16 cellular contexts compared by ENCODE assay signal in the genomic region with DNA sequence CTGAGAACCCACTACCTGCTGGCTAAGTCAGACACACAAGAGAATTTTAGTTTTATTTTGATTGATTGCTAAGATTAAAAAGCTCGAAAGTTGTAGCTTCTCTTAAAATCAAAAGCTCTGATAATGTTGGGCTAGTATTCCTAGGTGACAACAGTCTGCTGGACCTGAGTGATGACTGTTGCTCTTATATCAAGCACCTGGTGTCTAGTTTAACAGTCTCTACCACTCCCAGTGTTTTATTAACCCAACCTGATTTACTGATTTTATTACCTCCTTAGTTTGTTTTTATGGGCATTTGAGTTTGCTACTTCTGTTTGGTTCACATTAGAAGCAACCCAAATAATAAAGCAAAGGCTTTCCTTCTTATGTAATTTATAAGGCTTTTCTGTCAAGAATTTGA. TPM values are rescaled to one million over a fixed set of nuclear protein-coding genes. Genes with fewer than 3 reads are reported as not detected.
DNase-seq lines count a peak whose midpoint lies in the region; ATAC-seq, FAIRE-seq and TF ChIP-seq lines count a peak whose summit lies in the region.
"Had no signal": no experiment of that assay in that cellular context is flagged by ENCODE, and none has a peak within 500 bp of the region (broad histone marks: within the 10 kb centered on the region; RNA-seq: fewer than 3 reads in every experiment).

No MANE protein-coding gene starts in this region.

- H3K4me1 ChIP-seq in PC-3 (ENCODE audit: insufficient read depth, low read length) (peaks cover 9% of the 10 kb centered on the region), kidney (ENCODE audit: control insufficient read depth in 1 of 2, insufficient read depth in 1 of 2, low read depth in 1 of 2, low read length in 2 of 2) (no peaks in the 10 kb centered on the region)
- H3K4me1 ChIP-seq: A549, BLaER1, HAP-1 had no signal

- POLR2A ChIA-PET in PC-3 (lab: Charles Lee; ENCODE audit: unreplicated experiment) = no interaction called here

- TF ChIP-seq CTCF in PC-3 (conservative IDR thresholded peaks at IDR 0.05; ENCODE audit: low read depth, low read length) (no peak), kidney (IDR thresholded peaks at IDR 0.05; ENCODE audit: borderline replicate concordance, extremely low read depth, insufficient read depth) (no peak)

- no peaks in the 10 kb centered on the region for H3K9me3 ChIP-seq in PC-3 (ENCODE audit: low read length)
- no peaks in the 10 kb centered on the region for H3K9me3 ChIP-seq in kidney (ENCODE audit: control insufficient read depth in 1 of 2, low read length in 2 of 2)
- H3K9me3 ChIP-seq: A549, BLaER1, HAP-1 had no signal

- no peaks in the 10 kb centered on the region for H3K79me2 ChIP-seq in PC-3 (ENCODE audit: low read length)

- H3K9ac ChIP-seq in PC-3 (ENCODE audit: low read length) (no peak overlapping the region), kidney (ENCODE audit: low read length in 2 of 2) (no peak overlapping the region)
- H3K9ac ChIP-seq: BLaER1 had no signal

- no peak overlapping the region for H2AFZ ChIP-seq in PC-3 (ENCODE audit: low read length)

- CTCF ChIA-PET in PC-3 (lab: Charles Lee) = no interaction called here

- no peak overlapping the region for H3K4me3 ChIP-seq in PC-3 (ENCODE audit: low read length)
- H3K4me3 ChIP-seq in kidney (ENCODE audit: low read length in 2 of 2) = no peak overlapping the region
- H3K4me3 ChIP-seq: A549, BLaER1, HAP-1 had no signal

- H3K27ac ChIP-seq in PC-3 (ENCODE audit: low read length) (no peak overlapping the region), kidney (ENCODE audit: low read depth in 2 of 2, low read length in 2 of 2) (no peak overlapping the region)
- H3K27ac ChIP-seq: 22Rv1, A549, BLaER1 had no signal

- H4K20me1 ChIP-seq in PC-3 (ENCODE audit: low read length) = no peaks in the 10 kb centered on the region
- H4K20me1 ChIP-seq: BLaER1 had no signal

- no peaks in the 10 kb centered on the region for H3K9me2 ChIP-seq in PC-3 (replicated peaks; ENCODE audit: low read length)

- H3K4me2 ChIP-seq in PC-3 (ENCODE audit: low read length) = no peak overlapping the region
- H3K4me2 ChIP-seq: A549, BLaER1 had no signal

- no peaks in the 10 kb centered on the region for H3K27me3 ChIP-seq in PC-3 (ENCODE audit: low read length)
- H3K27me3 ChIP-seq: BLaER1 had no signal

- FAIRE-seq in kidney (lab: Jason Lieb, UNC) = no peak
- FAIRE-seq: GM12892, GM18507 had no signal

- BruUV-seq in PC-3 (replicated peaks; lab: Mats Ljungman, UMichigan) = no TSS peak

- H3K36me3 ChIP-seq in PC-3 (ENCODE audit: low read depth, low read length) (peaks cover 30% of the 10 kb centered on the region), kidney (ENCODE audit: control insufficient read depth in 1 of 2, insufficient read depth in 2 of 2, low read length in 2 of 2) (peaks cover 2 to 9% of the 10 kb centered on the region in 2 donors)
- H3K36me3 ChIP-seq: HAP-1 had no signal

- peak; percentile 10 for DNase-seq in DMS153 (lab: John Stamatoyannopoulos, UW)
- DNase-seq in DMS153 treated with DMSO at 0.1 percent for 48 hours (lab: John Stamatoyannopoulos, UW; ENCODE audit: unreplicated experiment) = no peak
- DNase-seq in PC-3 = peak; percentile 16
- peak; percentile 45 for DNase-seq in left kidney (ENCODE audit: low read depth, low spot score)
- no peak for DNase-seq in kidney
- DNase-seq in D341Med (ENCODE audit: low spot score) = no peak
- no peak for DNase-seq in DMS 273 treated with DMSO at 0.1 percent for 48 hours (lab: John Stamatoyannopoulos, UW)
- DNase-seq: CD4-positive, alpha-beta memory T cell; DMS79; GDM1 had no signal

- no peaks in the 10 kb centered on the region for H3F3A ChIP-seq in PC-3 (ENCODE audit: low read length, unreplicated experiment)

- peak; percentile 61 for ATAC-seq in PC-3
- ATAC-seq: A549 had no signal

- intact Hi-C loops in PC-3 (cut with micrococcal nuclease) = no loop called here
- intact Hi-C loops in kidney (cut with DNase I) = no loop called here

RNA-seq across cellular contexts. Expression of a gene that starts 41.8 kb away (rescaled TPM):
- total RNA-seq in PC-3 (2014; rRNA removed) (69.6 and 85.9 TPM in 2 replicates), kidney (91.5 TPM)
- polyA plus RNA-seq in kidney (ENCODE audit: insufficient read depth, low read depth, low replicate concordance) = 200 TPM

RNA-seq across cellular contexts. Expression of a gene that starts 42.3 kb away (rescaled TPM):
- total RNA-seq in PC-3 (2014; rRNA removed) (345 and 415 TPM in 2 replicates), kidney (78.2 TPM)
- polyA plus RNA-seq in kidney (ENCODE audit: insufficient read depth, low read depth, low replicate concordance) = 52.8 TPM

Comparison
In these comparisons a context has a peak if more than half of its experiments do, and no peak if none do; other contexts are left out.
1. DNase-seq: peak in DMS153 (single experiment), PC-3 (single experiment) and left kidney (single experiment); none in DMS153 treated with DMSO at 0.1 percent for 48 hours (single experiment), kidney (single experiment), D341Med (single experiment) and DMS 273 treated with DMSO at 0.1 percent for 48 hours (single experiment).